In genomic region chr5:174751154-174751990, GRCh38 we compare ENCODE assay signal across 12 cellular contexts. TPM values are rescaled to one million over a fixed set of nuclear protein-coding genes. Genes with fewer than 3 reads are reported as not detected.
DNase-seq lines count a peak whose midpoint lies in the region; ATAC-seq and TF ChIP-seq lines count a peak whose summit lies in the region.
"Had no signal": no experiment of that assay in that cellular context is flagged by ENCODE, and none has a peak within 500 bp of the region (broad histone marks: within the 10 kb centered on the region; RNA-seq: fewer than 3 reads in every experiment).

No MANE protein-coding gene starts in this region.

- CTCF ChIA-PET in activated naive CD4-positive, alpha-beta T cell treated with anti-CD3 and anti-CD28 coated beads for 36 hours (lab: Charles Lee) = no interaction called here

- DNase-seq in NOMO-1 (lab: John Stamatoyannopoulos, UW; ENCODE audit: unreplicated experiment in 2 of 2) (peak; percentile 43 to 50), NOMO-1 treated with dmso at 0.1 percent for 144 hours (lab: John Stamatoyannopoulos, UW; ENCODE audit: unreplicated experiment) (no peak), astrocyte of the cerebellum (ENCODE audit: low read depth) (no peak), iPS-NIHi7 (ENCODE audit: extremely low spot score) (peak; percentile 47), thoracic aorta (ENCODE audit: low spot score) (no peak)
- DNase-seq in activated naive CD4-positive, alpha-beta T cell treated with anti-CD3 and anti-CD28 coated beads for 36 hours = no peak
- no peak for DNase-seq in stimulated activated CD4-positive, alpha-beta T cell treated with anti-CD3 and anti-CD28 coated beads, Interleukin-12 subunit alpha, Interleukin-12 subunit beta, amount 100 ng/mL, for 4 hours
- DNase-seq: activated B cell treated with CpG ODN at 0.5 μM for 24 hours; AML-193; KG1; stimulated activated CD4-positive, alpha-beta T cell treated with anti-CD3 and anti-CD28 coated beads, Interleukin-1b, Interleukin-23, amount 100 ng/mL, for 48 hours had no signal

- no peak overlapping the region for H3K27ac Mint-ChIP-seq in activated naive CD4-positive, alpha-beta T cell treated with anti-CD3 and anti-CD28 coated beads for 36 hours
- H3K27ac Mint-ChIP-seq: activated B cell treated with CpG ODN at 0.5 μM for 24 hours had no signal

- in situ Hi-C loops in astrocyte of the cerebellum (cut with HindIII; ENCODE audit: low sequenced_read_pairs) = no loop called here

- H3K36me3 Mint-ChIP-seq in activated naive CD4-positive, alpha-beta T cell treated with anti-CD3 and anti-CD28 coated beads for 36 hours (ENCODE audit: low read depth) = no peaks in the 10 kb centered on the region

- intact Hi-C loops in activated naive CD4-positive, alpha-beta T cell treated with anti-CD3 and anti-CD28 coated beads for 36 hours (cut with micrococcal nuclease) = no loop called here

- no peak for TF ChIP-seq CTCF in astrocyte of the cerebellum (IDR thresholded peaks at IDR 0.05; ENCODE audit: low read depth, low read length, missing control alignments)
- no peak for TF ChIP-seq CTCF in thoracic aorta (IDR thresholded peaks at IDR 0.05)

- H3K27me3 ChIP-seq in thoracic aorta (replicated peaks; ENCODE audit: insufficient read depth) = peaks cover 6% of the 10 kb centered on the region

- ATAC-seq in thoracic aorta (ENCODE audit: insufficient number of reproducible peaks, low FRiP score, low read depth) (no peak), HG03039 (IDR thresholded peaks at IDR 0.05; ENCODE audit: unreplicated experiment) (no peak)

- H3K4me1 ChIP-seq in thoracic aorta (ENCODE audit: control insufficient read depth in 1 of 2, low read depth in 2 of 2) = peaks cover 3 to 9% of the 10 kb centered on the region in 2 donors

- H3K27me3 Mint-ChIP-seq in activated naive CD4-positive, alpha-beta T cell treated with anti-CD3 and anti-CD28 coated beads for 36 hours (ENCODE audit: low read depth) = peaks cover 49% of the 10 kb centered on the region

- peaks cover 1% of the 10 kb centered on the region for H3K4me1 Mint-ChIP-seq in activated naive CD4-positive, alpha-beta T cell treated with anti-CD3 and anti-CD28 coated beads for 36 hours (ENCODE audit: low read depth)
- H3K4me1 Mint-ChIP-seq: activated B cell treated with CpG ODN at 0.5 μM for 24 hours had no signal

- H3K9me3 Mint-ChIP-seq in activated naive CD4-positive, alpha-beta T cell treated with anti-CD3 and anti-CD28 coated beads for 36 hours = no peaks in the 10 kb centered on the region
- H3K9me3 Mint-ChIP-seq: activated B cell treated with CpG ODN at 0.5 μM for 24 hours had no signal

- H3K9me3 ChIP-seq in thoracic aorta = no peaks in the 10 kb centered on the region

- H3K4me3 Mint-ChIP-seq in activated naive CD4-positive, alpha-beta T cell treated with anti-CD3 and anti-CD28 coated beads for 36 hours = no peak overlapping the region
- H3K4me3 Mint-ChIP-seq: activated B cell treated with CpG ODN at 0.5 μM for 24 hours had no signal

- H3K4me3 ChIP-seq in astrocyte of the cerebellum (ENCODE audit: low read depth, low read length) (peak overlapping the region; percentile 54), thoracic aorta (peak overlapping the region; percentile 61)

- H3K36me3 ChIP-seq in thoracic aorta = no peaks in the 10 kb centered on the region

- H3K27ac ChIP-seq in thoracic aorta = no peak overlapping the region

RNA-seq across cellular contexts. Expression of gene MSX2, which starts 27.0 kb away (rescaled TPM):
- 1 to 10 TPM in 1 of 2 donors, not detected in 1; 2.0 TPM for total RNA-seq in thoracic aorta
- total RNA-seq in activated naive CD4-positive, alpha-beta T cell treated with anti-CD3 and anti-CD28 coated beads for 36 hours = not detected
- total RNA-seq: activated B cell treated with CpG ODN at 0.5 μM for 24 hours had no signal

Comparison
In these comparisons a context has a peak if more than half of its experiments do, and no peak if none do; other contexts are left out.
1. DNase-seq: peak in NOMO-1 (2 of 2) and iPS-NIHi7 (single experiment); none in NOMO-1 treated with dmso at 0.1 percent for 144 hours (single experiment), astrocyte of the cerebellum (single experiment), thoracic aorta (single experiment), activated naive CD4-positive, alpha-beta T cell treated with anti-CD3 and anti-CD28 coated beads for 36 hours (single experiment) and stimulated activated CD4-positive, alpha-beta T cell treated with anti-CD3 and anti-CD28 coated beads, Interleukin-12 subunit alpha, Interleukin-12 subunit beta, amount 100 ng/mL, for 4 hours (single experiment).